10 cellular contexts compared by ENCODE assay signal in the genomic region with DNA sequence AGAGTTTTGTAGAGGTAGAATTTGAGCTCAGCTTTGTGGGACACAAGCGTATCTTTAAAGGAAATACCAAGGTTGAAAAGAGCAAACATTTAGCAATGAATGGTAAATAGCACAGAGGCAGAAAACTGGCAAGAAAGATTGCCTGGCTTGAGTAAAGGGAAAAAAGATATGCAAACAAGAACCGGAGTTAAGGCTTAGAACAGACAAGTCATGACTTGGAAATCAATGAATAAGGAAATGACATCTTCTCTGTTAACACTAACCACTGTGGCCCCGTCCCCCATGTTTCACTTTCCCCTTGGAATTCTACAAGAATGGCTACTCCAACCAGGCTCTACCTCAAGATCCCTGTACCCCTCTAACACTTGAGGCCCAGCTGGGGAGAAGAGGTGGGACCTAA. TPM values are rescaled to one million over a fixed set of nuclear protein-coding genes. Genes with fewer than 3 reads are reported as not detected.
DNase-seq lines count a peak whose midpoint lies in the region; ATAC-seq and TF ChIP-seq lines count a peak whose summit lies in the region.
"Had no signal": no experiment of that assay in that cellular context is flagged by ENCODE, and none has a peak within 500 bp of the region (broad histone marks: within the 10 kb centered on the region; RNA-seq: fewer than 3 reads in every experiment).

No MANE protein-coding gene starts in this region.

- H3K9me3 Mint-ChIP-seq in chondrocyte (ENCODE audit: low read depth) (no peaks in the 10 kb centered on the region), type B pancreatic cell (no peaks in the 10 kb centered on the region)
- H3K9me3 Mint-ChIP-seq in stimulated activated naive B cell treated with anti-CD40 and anti-IgM and Interleukin-4, amounts not matched to agents 10 μg/mL and 1 μg/mL and 100 μg/mL, for 72 hours = peaks cover 0 to 1% of the 10 kb centered on the region in 2 donors
- H3K9me3 Mint-ChIP-seq in activated T-cell treated with anti-CD3 and anti-CD28 coated beads, Interleukin-2, amount 50 U/mL, for 24 hours = no peaks in the 10 kb centered on the region
- H3K9me3 Mint-ChIP-seq: activated B cell treated with CpG ODN at 0.5 μM for 24 hours had no signal

- H3K36me3 ChIP-seq in lower lobe of right lung = no peaks in the 10 kb centered on the region
- H3K36me3 ChIP-seq: ovary had no signal

- no peak overlapping the region for H3K4me3 ChIP-seq in lower lobe of right lung
- H3K4me3 ChIP-seq in lower leg skin (ENCODE audit: low read depth, poor library complexity, severe bottlenecking) = no peak overlapping the region
- H3K4me3 ChIP-seq: ovary had no signal

- intact Hi-C loops in lower lobe of right lung (cut with DNase I) = no loop called here
- intact Hi-C loops in lower leg skin (cut with DNase I; ENCODE audit: low total_unique reads) = no loop called here

- ATAC-seq in lower lobe of right lung = peak in 1 of 2 donors; percentile 3
- no peak for ATAC-seq in stimulated activated naive B cell treated with anti-CD40 and anti-IgM and Interleukin-4, amounts not matched to agents 10 μg/mL and 1 μg/mL and 100 μg/mL, for 72 hours (replicated peaks)

- 25 to 31% methylated on average over 3 of the region's 3 CpGs for WGBS in lower leg skin, 2 donors

- DNase-seq in SIG-M5 treated with dmso at 0.1 percent for 504 hours (lab: John Stamatoyannopoulos, UW; ENCODE audit: unreplicated experiment) (peak; percentile 18), SIG-M5 (lab: John Stamatoyannopoulos, UW) (no peak), chondrocyte (ENCODE audit: low spot score) (no peak), lower lobe of right lung (no peak), type B pancreatic cell (ENCODE audit: extremely low spot score, unreplicated experiment) (no peak), lower leg skin (ENCODE audit: low spot score in 2 of 2) (no peak)
- DNase-seq in stimulated activated naive B cell treated with anti-CD40 and anti-IgM and Interleukin-4, amounts not matched to agents 10 μg/mL and 1 μg/mL and 100 μg/mL, for 72 hours = no peak
- DNase-seq in activated T-cell treated with anti-CD3 and anti-CD28 coated beads, Interleukin-2, amount 50 U/mL, for 24 hours = no peak
- DNase-seq: activated B cell treated with CpG ODN at 0.5 μM for 24 hours, ovary had no signal

- TF ChIP-seq POLR2A in lower leg skin (IDR thresholded peaks at IDR 0.05) = no peak

- no peaks in the 10 kb centered on the region for H3K9me3 ChIP-seq in lower lobe of right lung
- H3K9me3 ChIP-seq: ovary had no signal

- H3K4me1 ChIP-seq in lower lobe of right lung = peaks cover 69% of the 10 kb centered on the region

- TF ChIP-seq CTCF in chondrocyte (IDR thresholded peaks at IDR 0.05) = no peak
- no peak for TF ChIP-seq CTCF in lower lobe of right lung (IDR thresholded peaks at IDR 0.05)
- no peak for TF ChIP-seq CTCF in type B pancreatic cell (conservative IDR thresholded peaks at IDR 0.05)
- TF ChIP-seq CTCF in lower leg skin (IDR thresholded peaks at IDR 0.05) = no peak

- peak overlapping the region; percentile 13 for H3K4me3 Mint-ChIP-seq in chondrocyte (ENCODE audit: unreplicated experiment)
- H3K4me3 Mint-ChIP-seq in type B pancreatic cell = peak overlapping the region; percentile 69
- H3K4me3 Mint-ChIP-seq in stimulated activated naive B cell treated with anti-CD40 and anti-IgM and Interleukin-4, amounts not matched to agents 10 μg/mL and 1 μg/mL and 100 μg/mL, for 72 hours = peak overlapping the region in 1 of 2 donors; percentile 12
- H3K4me3 Mint-ChIP-seq in activated T-cell treated with anti-CD3 and anti-CD28 coated beads, Interleukin-2, amount 50 U/mL, for 24 hours = no peak overlapping the region
- H3K4me3 Mint-ChIP-seq: activated B cell treated with CpG ODN at 0.5 μM for 24 hours had no signal

- H3K27ac ChIP-seq in lower lobe of right lung = peak overlapping the region; percentile 39

- H3K27me3 Mint-ChIP-seq in chondrocyte (ENCODE audit: low read depth) (no peaks in the 10 kb centered on the region), type B pancreatic cell (no peaks in the 10 kb centered on the region)
- H3K27me3 Mint-ChIP-seq in stimulated activated naive B cell treated with anti-CD40 and anti-IgM and Interleukin-4, amounts not matched to agents 10 μg/mL and 1 μg/mL and 100 μg/mL, for 72 hours = no peaks in the 10 kb centered on the region
- H3K27me3 Mint-ChIP-seq in activated T-cell treated with anti-CD3 and anti-CD28 coated beads, Interleukin-2, amount 50 U/mL, for 24 hours = no peaks in the 10 kb centered on the region
- H3K27me3 Mint-ChIP-seq: activated B cell treated with CpG ODN at 0.5 μM for 24 hours had no signal

- H3K4me1 Mint-ChIP-seq in chondrocyte (ENCODE audit: low read depth) (peaks cover 47% of the 10 kb centered on the region), type B pancreatic cell (ENCODE audit: unreplicated experiment) (peaks cover 18% of the 10 kb centered on the region)
- peaks cover 24 to 49% of the 10 kb centered on the region in 2 donors for H3K4me1 Mint-ChIP-seq in stimulated activated naive B cell treated with anti-CD40 and anti-IgM and Interleukin-4, amounts not matched to agents 10 μg/mL and 1 μg/mL and 100 μg/mL, for 72 hours
- peaks cover 57% of the 10 kb centered on the region for H3K4me1 Mint-ChIP-seq in activated T-cell treated with anti-CD3 and anti-CD28 coated beads, Interleukin-2, amount 50 U/mL, for 24 hours (ENCODE audit: low read depth)

- H3K27me3 ChIP-seq in lower lobe of right lung (ENCODE audit: low read depth) = no peaks in the 10 kb centered on the region
- H3K27me3 ChIP-seq: ovary had no signal

- H3K36me3 Mint-ChIP-seq in chondrocyte (ENCODE audit: low read depth) (no peaks in the 10 kb centered on the region), type B pancreatic cell (no peaks in the 10 kb centered on the region)
- H3K36me3 Mint-ChIP-seq in stimulated activated naive B cell treated with anti-CD40 and anti-IgM and Interleukin-4, amounts not matched to agents 10 μg/mL and 1 μg/mL and 100 μg/mL, for 72 hours = peaks cover 9 to 13% of the 10 kb centered on the region in 2 donors
- peaks cover 27% of the 10 kb centered on the region for H3K36me3 Mint-ChIP-seq in activated T-cell treated with anti-CD3 and anti-CD28 coated beads, Interleukin-2, amount 50 U/mL, for 24 hours (ENCODE audit: low read depth)

- peak overlapping the region; percentile 74 for H3K27ac Mint-ChIP-seq in chondrocyte (ENCODE audit: unreplicated experiment)
- peak overlapping the region; percentile 80 for H3K27ac Mint-ChIP-seq in type B pancreatic cell
- no peak overlapping the region for H3K27ac Mint-ChIP-seq in stimulated activated naive B cell treated with anti-CD40 and anti-IgM and Interleukin-4, amounts not matched to agents 10 μg/mL and 1 μg/mL and 100 μg/mL, for 72 hours
- no peak overlapping the region for H3K27ac Mint-ChIP-seq in activated T-cell treated with anti-CD3 and anti-CD28 coated beads, Interleukin-2, amount 50 U/mL, for 24 hours
- H3K27ac Mint-ChIP-seq: activated B cell treated with CpG ODN at 0.5 μM for 24 hours had no signal

RNA-seq across cellular contexts. Expression of a gene that starts 3.8 kb away (rescaled TPM):
- total RNA-seq in chondrocyte (33.5 to 34.8 TPM (median 34.7 TPM) in 3 replicates), lower lobe of right lung (39.8 TPM), type B pancreatic cell (ENCODE audit: low replicate concordance) (24.6 and 26.1 TPM in 2 replicates), lower leg skin (10 to 100 TPM; 13.2 to 29.8 (median 24.4) TPM)

Comparison
In these comparisons a context has a peak if more than half of its experiments do, and no peak if none do; other contexts are left out.
1. H3K27ac Mint-ChIP-seq: peak in chondrocyte (single experiment) and type B pancreatic cell (single experiment); none in stimulated activated naive B cell treated with anti-CD40 and anti-IgM and Interleukin-4, amounts not matched to agents 10 μg/mL and 1 μg/mL and 100 μg/mL, for 72 hours (single experiment) and activated T-cell treated with anti-CD3 and anti-CD28 coated beads, Interleukin-2, amount 50 U/mL, for 24 hours (single experiment).